In genomic region chr12:48527891-48528670, GRCh38 we compare ENCODE assay signal across 1 cellular context.
A peak's percentile ranks its signal among the peaks of the same experiment; 100 is the strongest.
TF ChIP-seq lines count a peak whose summit lies in the region.

No MANE protein-coding gene starts in this region.

TF ChIP-seq in K562, 482 proteins besides CTCF, POLR2A, EP300 and RAD21:
- peak; percentile 74 to 77 for TF ChIP-seq NRF1 (conservative IDR thresholded peaks at IDR 0.05 in 1 of 2, IDR thresholded peaks at IDR 0.05 in 1 of 2)
- no peak for TF ChIP-seq ETV5 (CRISPR knock-in tag; IDR thresholded peaks at IDR 0.05; ENCODE audit: low read depth)
- TF ChIP-seq RBM39 (optimal IDR thresholded peaks at IDR 0.05; ENCODE audit: low read depth, low read length) = no peak
